19 cellular contexts compared by ENCODE assay signal in the genomic region with DNA sequence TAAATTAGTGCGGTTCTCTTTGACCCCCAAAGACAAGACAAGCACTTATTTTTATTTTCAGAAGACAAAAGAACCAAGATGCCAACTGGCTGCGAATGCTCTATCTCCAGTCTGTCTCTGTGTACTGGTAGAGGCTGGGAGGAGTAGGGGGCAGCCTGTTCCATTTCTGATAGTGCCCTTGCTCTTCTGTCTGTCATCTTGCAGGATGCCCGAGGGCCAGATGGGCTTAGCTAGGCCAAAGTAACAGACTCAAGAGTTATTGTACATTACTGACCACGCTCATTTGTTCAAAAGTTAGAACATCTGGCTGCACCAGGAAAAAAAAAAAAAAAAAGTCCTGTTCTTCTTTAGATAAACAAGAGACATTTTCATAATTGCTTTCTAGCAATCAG.
"Had no signal": no experiment of that assay in that cellular context is flagged by ENCODE, and none has a peak within 500 bp of the region (broad histone marks: within the 10 kb centered on the region; RNA-seq: fewer than 3 reads in every experiment).

No MANE protein-coding gene starts in this region.

- H3K4me3 ChIP-seq: coronary artery, ovary, psoas muscle, skin epidermis, testis, vagina had no signal

- H3K4me1 ChIP-seq: psoas muscle, testis, vagina had no signal

- DNase-seq: activated CD4-positive, alpha-beta T cell treated with anti-CD3 and anti-CD28 coated beads for 1 hour; activated CD4-positive, alpha-beta T cell treated with anti-CD3 and anti-CD28 coated beads, Interleukin-2, amount 50 U/mL, for 1 hour; activated CD8-positive, alpha-beta T cell treated with anti-CD3 and anti-CD28 coated beads, Interleukin-2, amount 10 ng/mL, durations not matched to agents 7 days and 5 days; activated gamma-delta T cell; activated naive CD4-positive, alpha-beta T cell treated with anti-CD3 and anti-CD28 coated beads, Interleukin-2, amount 50 U/mL, for 16 hours; activated naive CD8-positive, alpha-beta T cell treated with anti-CD3 and anti-CD28 coated beads, Interleukin-2, amount 50 U/mL, for 24 hours; aorta; central memory CD4-positive, alpha-beta T cell; endodermal cell; immature natural killer cell; psoas muscle; stimulated activated CD4-positive, alpha-beta T cell treated with anti-CD3 and anti-CD28 coated beads, Interleukin-1b, Interleukin-23, amount 100 ng/mL, for 48 hours; T-helper 1 cell had no signal

- H3K27me3 ChIP-seq: ovary, testis, vagina had no signal

- H3K27ac ChIP-seq: neutrophil, ovary, psoas muscle, skin epidermis, vagina had no signal

- H3K9me3 ChIP-seq: neutrophil, ovary, psoas muscle, testis, vagina had no signal

- H3K36me3 ChIP-seq: neutrophil, ovary had no signal
